In the genomic region with DNA sequence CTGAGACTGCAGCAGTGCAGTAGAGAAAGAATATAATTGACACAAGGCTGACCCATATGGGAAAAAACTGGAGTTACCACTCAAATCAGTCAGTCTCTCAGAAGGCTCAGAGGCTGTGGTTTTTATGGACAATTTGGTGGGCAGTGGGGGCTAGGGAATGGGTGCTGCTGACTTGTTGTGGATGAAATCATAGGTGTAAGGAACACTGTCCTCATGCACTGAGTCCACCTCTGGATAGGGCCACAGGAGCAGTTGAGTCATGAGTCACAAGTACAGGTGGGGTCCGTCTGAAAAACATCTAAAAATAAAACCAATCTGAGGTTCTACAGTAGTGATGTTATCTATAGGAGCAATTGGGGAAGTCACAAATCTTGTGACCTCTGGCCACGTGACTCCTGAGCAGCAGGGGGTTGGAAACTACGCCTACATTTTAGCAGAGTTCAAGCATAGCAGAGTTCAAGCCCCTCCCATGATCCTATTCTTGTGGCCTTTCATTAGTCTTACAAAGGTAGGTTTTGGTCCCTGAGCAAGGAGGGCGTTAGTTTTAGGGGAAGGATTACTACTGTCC, we compare ENCODE assay signal across 8 cellular contexts. TPM values are rescaled to one million over a fixed set of nuclear protein-coding genes. Genes with fewer than 3 reads are reported as not detected.
DNase-seq lines count a peak whose midpoint lies in the region; ATAC-seq and FAIRE-seq lines count a peak whose summit lies in the region.

No MANE protein-coding gene starts in this region.

- no peaks in the 10 kb centered on the region for H3K27me3 Mint-ChIP-seq in activated T-cell treated with anti-CD3 and anti-CD28 coated beads, Interleukin-2, amount 50 U/mL, for 24 hours
- peaks cover 3% of the 10 kb centered on the region for H3K27me3 Mint-ChIP-seq in activated CD4-positive, alpha-beta T cell treated with anti-CD3 and anti-CD28 coated beads, Interleukin-2, amount 10 ng/mL, durations not matched to agents 24 days and 14 days

- peak; percentile 13 for FAIRE-seq in urothelium cell line (lab: Jason Lieb, UNC)

- H3K27ac Mint-ChIP-seq in activated T-cell treated with anti-CD3 and anti-CD28 coated beads, Interleukin-2, amount 50 U/mL, for 24 hours: peak overlapping the region; percentile 48
- H3K27ac Mint-ChIP-seq in activated CD4-positive, alpha-beta T cell treated with anti-CD3 and anti-CD28 coated beads, Interleukin-2, amount 10 ng/mL, durations not matched to agents 24 days and 14 days: no peak overlapping the region

- no peak for DNase-seq in activated T-cell treated with anti-CD3 and anti-CD28 coated beads, Interleukin-2, amount 50 U/mL, for 24 hours
- no peak for DNase-seq in activated T-cell treated with anti-CD3 and anti-CD28 coated beads for 4 hours
- DNase-seq in activated CD4-positive, alpha-beta T cell treated with anti-CD3 and anti-CD28 coated beads, Interleukin-2, amount 10 ng/mL, durations not matched to agents 24 days and 14 days: peak; percentile 66
- no peak for DNase-seq in urothelium cell line (ENCODE audit: low spot score)
- no peak for DNase-seq in NCI-H526 treated with DMSO at 0.1 percent for 48 hours (lab: John Stamatoyannopoulos, UW)
- DNase-seq in ureter (ENCODE audit: low spot score): no peak
- no peak for DNase-seq in NCI-H2029 treated with DMSO at 0.1 percent for 48 hours (lab: John Stamatoyannopoulos, UW)

- no peaks in the 10 kb centered on the region for H3K36me3 Mint-ChIP-seq in activated T-cell treated with anti-CD3 and anti-CD28 coated beads, Interleukin-2, amount 50 U/mL, for 24 hours (ENCODE audit: low read depth)
- no peaks in the 10 kb centered on the region for H3K36me3 Mint-ChIP-seq in activated CD4-positive, alpha-beta T cell treated with anti-CD3 and anti-CD28 coated beads, Interleukin-2, amount 10 ng/mL, durations not matched to agents 24 days and 14 days (ENCODE audit: low read depth)

- intact Hi-C loops in activated CD4-positive, alpha-beta T cell treated with anti-CD3 and anti-CD28 coated beads, Interleukin-2, amount 10 ng/mL, durations not matched to agents 24 days and 14 days (cut with micrococcal nuclease): no loop called here

- H3K9me3 Mint-ChIP-seq in activated T-cell treated with anti-CD3 and anti-CD28 coated beads, Interleukin-2, amount 50 U/mL, for 24 hours: no peaks in the 10 kb centered on the region
- H3K9me3 Mint-ChIP-seq in activated CD4-positive, alpha-beta T cell treated with anti-CD3 and anti-CD28 coated beads, Interleukin-2, amount 10 ng/mL, durations not matched to agents 24 days and 14 days: no peaks in the 10 kb centered on the region

- peaks cover 12% of the 10 kb centered on the region for H3K4me1 Mint-ChIP-seq in activated T-cell treated with anti-CD3 and anti-CD28 coated beads, Interleukin-2, amount 50 U/mL, for 24 hours (ENCODE audit: low read depth)
- peaks cover 12% of the 10 kb centered on the region for H3K4me1 Mint-ChIP-seq in activated CD4-positive, alpha-beta T cell treated with anti-CD3 and anti-CD28 coated beads, Interleukin-2, amount 10 ng/mL, durations not matched to agents 24 days and 14 days

- H3K4me3 Mint-ChIP-seq in activated T-cell treated with anti-CD3 and anti-CD28 coated beads, Interleukin-2, amount 50 U/mL, for 24 hours: no peak overlapping the region
- no peak overlapping the region for H3K4me3 Mint-ChIP-seq in activated CD4-positive, alpha-beta T cell treated with anti-CD3 and anti-CD28 coated beads, Interleukin-2, amount 10 ng/mL, durations not matched to agents 24 days and 14 days

- ATAC-seq in HG03108 (IDR thresholded peaks at IDR 0.05; ENCODE audit: unreplicated experiment): peak; percentile 68

RNA-seq across cellular contexts. Expression of a gene that starts 18.1 kb away (rescaled TPM):
- 12.2 and 13.3 TPM in 2 replicates for total RNA-seq in activated CD4-positive, alpha-beta T cell treated with anti-CD3 and anti-CD28 coated beads, Interleukin-2, amount 10 ng/mL, durations not matched to agents 24 days and 14 days
- total RNA-seq in ureter: 14.5 TPM
